8 cellular contexts compared by ENCODE assay signal in genomic region chr2:207710814-207711740, GRCh38. TPM values are rescaled to one million over a fixed set of nuclear protein-coding genes. Genes with fewer than 3 reads are reported as not detected.
DNase-seq lines count a peak whose midpoint lies in the region; ATAC-seq, FAIRE-seq and TF ChIP-seq lines count a peak whose summit lies in the region.

Gene CCNYL1 (plus strand): TSS chr2:207711640. CDS start chr2:207711897, 257 bp downstream.

- peak; percentile 88 for FAIRE-seq in kidney (lab: Jason Lieb, UNC)

- intact Hi-C loops in kidney (cut with DNase I): no loop called here

- ATAC-seq in GM19035 (IDR thresholded peaks at IDR 0.05; ENCODE audit: unreplicated experiment) (peak; percentile 97), HG03354 (IDR thresholded peaks at IDR 0.05; ENCODE audit: poor library complexity, severe bottlenecking, unreplicated experiment) (peak; percentile 97)

- DNase-seq in AG09319 (ENCODE audit: extremely low read depth, low read depth): peak; percentile 98
- peak; percentile 98 for DNase-seq in NCI-H446 treated with DMSO at 0.1 percent for 48 hours (lab: John Stamatoyannopoulos, UW)
- peak; percentile 97 for DNase-seq in activated CD4-positive, alpha-beta T cell treated with anti-CD3 and anti-CD28 coated beads for 1 hour
- peak; percentile 100 for DNase-seq in choroid plexus epithelial cell (ENCODE audit: low read depth)
- DNase-seq in kidney: peak; percentile 100
- DNase-seq in stimulated activated CD4-positive, alpha-beta T cell treated with anti-CD3 and anti-CD28 coated beads, Interleukin-15, amount 100 ng/mL, for 24 hours: peak; percentile 98

- peak; percentile 1 for TF ChIP-seq CTCF in AG09319 (IDR thresholded peaks at IDR 0.05; ENCODE audit: low read depth, low read length)
- peak; percentile 24 for TF ChIP-seq CTCF in choroid plexus epithelial cell (conservative IDR thresholded peaks at IDR 0.05; ENCODE audit: low read depth, low read length)
- TF ChIP-seq CTCF in kidney (IDR thresholded peaks at IDR 0.05; ENCODE audit: borderline replicate concordance, extremely low read depth, insufficient read depth): no peak

- H3K9me3 ChIP-seq in kidney (ENCODE audit: control insufficient read depth in 1 of 2, low read length in 2 of 2): no peaks in the 10 kb centered on the region

- no peaks in the 10 kb centered on the region for H3K36me3 ChIP-seq in kidney (ENCODE audit: control insufficient read depth in 1 of 2, insufficient read depth in 2 of 2, low read length in 2 of 2)

- peaks cover 0 to 4% of the 10 kb centered on the region in 2 donors for H3K4me1 ChIP-seq in kidney (ENCODE audit: control insufficient read depth in 1 of 2, insufficient read depth in 1 of 2, low read depth in 1 of 2, low read length in 2 of 2)

- peak within 1 kb of the TSS; percentile 51 to 65 for H3K9ac ChIP-seq in kidney (ENCODE audit: low read length in 2 of 2)

- H3K27ac ChIP-seq in kidney (ENCODE audit: low read depth in 2 of 2, low read length in 2 of 2): peak within 1 kb of the TSS; percentile 69 to 80

- H3K4me3 ChIP-seq in choroid plexus epithelial cell (ENCODE audit: low read depth, low read length) (peak within 1 kb of the TSS; percentile 93), kidney (ENCODE audit: low read length in 2 of 2) (peak within 1 kb of the TSS; percentile 81 to 90)

RNA-seq across cellular contexts. Expression of gene CCNYL1, which starts in this region (rescaled TPM):
- 14.6 TPM for total RNA-seq in kidney
- polyA plus RNA-seq in kidney (ENCODE audit: insufficient read depth, low read depth, low replicate concordance): 6.7 TPM

Comparison
In these comparisons a context has a peak if more than half of its experiments do, and no peak if none do; other contexts are left out.
1. Peak in every context shown above with its lines: DNase-seq, ATAC-seq, H3K4me3 ChIP-seq and H3K27ac ChIP-seq.